ENCODE assay signal across 1 cellular context in genomic region chr10:11754180-11754579, GRCh38.
TF ChIP-seq lines count a peak whose summit lies in the region.

No MANE protein-coding gene starts in this region.

TF ChIP-seq in HepG2, 621 proteins besides CTCF, POLR2A, EP300 and RAD21:
- TF ChIP-seq RFX3 (CRISPR knock-in tag; IDR thresholded peaks at IDR 0.05) (peak; percentile 62), RFX1 (IDR thresholded peaks at IDR 0.05) (peak; percentile 41; the same call in 1 of the 2 replicates), ZFY (CRISPR knock-in tag; IDR thresholded peaks at IDR 0.05) (no peak)
TF ChIP-seq in HepG2: peak in this region for 2.
